2 cellular contexts compared by ENCODE assay signal in the genomic region with DNA sequence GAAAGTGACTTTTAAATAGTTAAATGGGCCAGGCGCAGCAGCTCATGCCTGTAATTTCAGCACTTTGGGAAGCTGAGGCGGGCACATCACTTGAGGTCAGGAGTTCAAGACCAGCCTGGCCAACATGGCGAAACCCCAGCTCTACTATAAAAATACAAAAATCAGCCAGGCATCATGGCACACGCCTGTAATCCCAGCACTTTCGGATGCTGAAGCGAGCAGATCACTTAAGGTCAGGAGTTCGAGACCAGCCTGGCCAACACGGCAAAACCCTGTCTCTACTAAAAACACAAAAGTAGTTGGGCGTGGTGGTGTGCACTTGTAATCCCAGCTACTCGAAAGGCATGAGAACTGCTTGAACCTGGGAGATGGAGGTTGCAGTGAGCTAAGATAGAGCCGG.
A peak's percentile ranks its signal among the peaks of the same experiment; 100 is the strongest.
TF ChIP-seq lines count a peak whose summit lies in the region.

No MANE protein-coding gene starts in this region.

TF ChIP-seq in HEK293, 187 proteins besides CTCF, POLR2A, EP300 and RAD21:
- TF ChIP-seq, protein P1, sequence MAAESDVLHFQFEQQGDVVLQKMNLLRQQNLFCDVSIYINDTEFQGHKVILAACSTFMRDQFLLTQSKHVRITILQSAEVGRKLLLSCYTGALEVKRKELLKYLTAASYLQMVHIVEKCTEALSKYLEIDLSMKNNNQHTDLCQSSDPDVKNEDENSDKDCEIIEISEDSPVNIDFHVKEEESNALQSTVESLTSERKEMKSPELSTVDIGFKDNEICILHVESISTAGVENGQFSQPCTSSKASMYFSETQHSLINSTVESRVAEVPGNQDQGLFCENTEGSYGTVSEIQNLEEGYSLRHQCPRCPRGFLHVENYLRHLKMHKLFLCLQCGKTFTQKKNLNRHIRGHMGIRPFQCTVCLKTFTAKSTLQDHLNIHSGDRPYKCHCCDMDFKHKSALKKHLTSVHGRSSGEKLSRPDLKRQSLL (tag by site-specific recombination; IDR thresholded peaks at IDR 0.05), result peak; percentile 66
- TF ChIP-seq BCL11A (tag by site-specific recombination; IDR thresholded peaks at IDR 0.05; ENCODE audit: low read depth), result 0 out of 2 replicates have a peak, but pooled peaks have one; percentile 26

TF ChIP-seq in K562, 482 proteins besides CTCF, POLR2A, EP300 and RAD21:
- TF ChIP-seq POLR2B (IDR thresholded peaks at IDR 0.05; ENCODE audit: low read depth, partially characterized antibody), result peak; percentile 25
